Comparison of ENCODE assay signal across 8 cellular contexts in the genomic region with DNA sequence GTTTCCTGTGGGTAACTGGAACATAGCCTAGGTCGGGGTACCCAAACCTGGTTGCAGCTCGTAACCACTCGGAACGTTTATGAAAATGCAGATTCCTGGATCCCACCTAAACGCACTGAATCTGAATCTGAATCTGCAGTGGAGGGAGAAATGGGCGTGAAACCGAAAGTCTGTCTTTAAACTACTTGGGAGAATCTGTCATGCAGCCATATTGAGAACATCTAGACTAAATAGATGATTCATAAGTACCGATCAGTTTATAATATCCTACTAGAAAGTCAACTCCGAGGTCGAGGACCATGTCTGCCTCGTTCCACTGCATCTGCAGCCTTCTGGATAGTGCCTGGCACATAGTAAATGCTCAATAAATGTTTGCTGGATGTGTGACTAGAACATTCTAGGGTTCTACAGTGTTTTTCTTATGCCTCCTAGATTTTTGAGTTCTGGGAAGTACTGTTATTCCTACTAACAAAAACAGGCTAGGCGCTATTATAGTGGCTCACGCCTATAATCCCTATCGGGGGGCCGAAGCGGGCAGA. TPM values are rescaled to one million over a fixed set of nuclear protein-coding genes. Genes with fewer than 3 reads are reported as not detected.
DNase-seq lines count a peak whose midpoint lies in the region; ATAC-seq and TF ChIP-seq lines count a peak whose summit lies in the region.

No MANE protein-coding gene starts in this region.

- H3K27me3 Mint-ChIP-seq in endodermal cell (ENCODE audit: insufficient read depth) = no peaks in the 10 kb centered on the region
- no peaks in the 10 kb centered on the region for H3K27me3 Mint-ChIP-seq in osteocyte (ENCODE audit: unreplicated experiment)

- peak overlapping the region; percentile 81 for H3K27ac Mint-ChIP-seq in endodermal cell
- peak overlapping the region; percentile 99 for H3K27ac Mint-ChIP-seq in osteocyte (ENCODE audit: unreplicated experiment)

- peak overlapping the region; percentile 93 for H3K4me3 Mint-ChIP-seq in endodermal cell
- H3K4me3 Mint-ChIP-seq in osteocyte (ENCODE audit: unreplicated experiment) = peak overlapping the region; percentile 91

- DNase-seq in OCI-M1 (lab: John Stamatoyannopoulos, UW) = peak; percentile 56
- DNase-seq in endodermal cell = no peak
- no peak for DNase-seq in osteocyte (ENCODE audit: extremely low spot score, unreplicated experiment)
- no peak for DNase-seq in inferior parietal cortex (ENCODE audit: extremely low spot score)
- DNase-seq in middle frontal gyrus (ENCODE audit: extremely low spot score, low spot score) = no peak

- H3K27ac ChIP-seq in endodermal cell (ENCODE audit: low read depth, low read length) = peak overlapping the region; percentile 93

- H3K4me1 Mint-ChIP-seq in endodermal cell (peaks cover 5% of the 10 kb centered on the region), osteocyte (ENCODE audit: unreplicated experiment) (peaks cover 18% of the 10 kb centered on the region)

- H3K27me3 ChIP-seq in endodermal cell (ENCODE audit: control insufficient read depth, insufficient read depth, low read length, poor library complexity, severe bottlenecking) = no peaks in the 10 kb centered on the region

- TF ChIP-seq CTCF in GM12875 (IDR thresholded peaks at IDR 0.05; ENCODE audit: borderline replicate concordance, insufficient read depth, low read depth, low read length) (no peak), endodermal cell (conservative IDR thresholded peaks at IDR 0.05) (no peak), osteocyte (IDR thresholded peaks at IDR 0.05) (no peak)

- no peaks in the 10 kb centered on the region for H3K9me3 ChIP-seq in endodermal cell (ENCODE audit: control insufficient read depth, low read length)

- peaks cover 17% of the 10 kb centered on the region for H3K36me3 ChIP-seq in endodermal cell (ENCODE audit: control insufficient read depth, insufficient read depth, low read length)

- 32 to 34% methylated on average over 15 to 16 of the region's 16 CpGs for WGBS in endodermal cell (ENCODE audit: insufficient coverage in 1 of 2, insufficient read length in 1 of 2), 2 experiments

- H3K36me3 Mint-ChIP-seq in endodermal cell (ENCODE audit: low read depth) (peaks cover 23% of the 10 kb centered on the region), osteocyte (ENCODE audit: unreplicated experiment) (peaks cover 11% of the 10 kb centered on the region)

- no peaks in the 10 kb centered on the region for H3K4me1 ChIP-seq in endodermal cell (ENCODE audit: control insufficient read depth, insufficient read depth, low read length)

- H3K4me3 ChIP-seq in GM12875 (ENCODE audit: low read depth, low read length) (peak overlapping the region; percentile 83), endodermal cell (ENCODE audit: low read length) (peak overlapping the region; percentile 95)

- H3K9ac ChIP-seq in endodermal cell (ENCODE audit: extremely low read depth, low read length, poor library complexity, severe bottlenecking) = peak overlapping the region; percentile 72

- no peak for ATAC-seq in GM18867 (IDR thresholded peaks at IDR 0.05; ENCODE audit: unreplicated experiment)
- ATAC-seq in HG02759 (IDR thresholded peaks at IDR 0.05; ENCODE audit: unreplicated experiment) = no peak

- no peaks in the 10 kb centered on the region for H3K9me3 Mint-ChIP-seq in endodermal cell
- H3K9me3 Mint-ChIP-seq in osteocyte (ENCODE audit: unreplicated experiment) = no peaks in the 10 kb centered on the region

RNA-seq across cellular contexts. Expression of a gene that starts 0.6 kb away (rescaled TPM):
- total RNA-seq in endodermal cell = 10 to 100 TPM; 48.1 to 50.7 TPM
- polyA plus RNA-seq in endodermal cell (2013, experiment 1 of 2) = 41.9 TPM
- polyA plus RNA-seq in endodermal cell (2013, experiment 2 of 2) = 34.3 TPM
- 38.4 and 39.2 TPM in 2 replicates for total RNA-seq in osteocyte

RNA-seq across cellular contexts. Expression of a gene that starts 1.0 kb away (rescaled TPM):
- total RNA-seq in endodermal cell (10 to 100 TPM; 30.6 to 31.8 TPM), osteocyte (27.0 and 27.3 TPM in 2 replicates)
- polyA plus RNA-seq in endodermal cell (2013, experiment 1 of 2) = 18.5 TPM
- polyA plus RNA-seq in endodermal cell (2013, experiment 2 of 2) = 18.1 TPM

RNA-seq across cellular contexts. Expression of a gene that starts 17.1 kb away (rescaled TPM):
- total RNA-seq in endodermal cell (10 to 100 TPM; 22.4 to 25.0 TPM), osteocyte (39.4 and 41.7 TPM in 2 replicates)
- 23.8 TPM for polyA plus RNA-seq in endodermal cell (2013, experiment 1 of 2)
- 23.5 TPM for polyA plus RNA-seq in endodermal cell (2013, experiment 2 of 2)

RNA-seq across cellular contexts. Expression of a gene that starts 47.2 kb away (rescaled TPM):
- total RNA-seq in endodermal cell = 10 to 100 TPM; 33.4 to 46.9 TPM
- 27.5 TPM for polyA plus RNA-seq in endodermal cell (2013, experiment 1 of 2)
- 28.4 TPM for polyA plus RNA-seq in endodermal cell (2013, experiment 2 of 2)
- 24.7 and 26.4 TPM in 2 replicates for total RNA-seq in osteocyte

RNA-seq across cellular contexts. Expression of a gene that starts 47.5 kb away (rescaled TPM):
- total RNA-seq in endodermal cell (100 to 1,000 TPM in 1 of 2 donors, 10 to 100 TPM in 1; 91.9 to 101 TPM), osteocyte (176 and 184 TPM in 2 replicates)
- polyA plus RNA-seq in endodermal cell (2013, experiment 1 of 2) = 50.7 TPM
- 43.8 TPM for polyA plus RNA-seq in endodermal cell (2013, experiment 2 of 2)
